Comparison of ENCODE assay signal across 1 cellular context in the genomic region with DNA sequence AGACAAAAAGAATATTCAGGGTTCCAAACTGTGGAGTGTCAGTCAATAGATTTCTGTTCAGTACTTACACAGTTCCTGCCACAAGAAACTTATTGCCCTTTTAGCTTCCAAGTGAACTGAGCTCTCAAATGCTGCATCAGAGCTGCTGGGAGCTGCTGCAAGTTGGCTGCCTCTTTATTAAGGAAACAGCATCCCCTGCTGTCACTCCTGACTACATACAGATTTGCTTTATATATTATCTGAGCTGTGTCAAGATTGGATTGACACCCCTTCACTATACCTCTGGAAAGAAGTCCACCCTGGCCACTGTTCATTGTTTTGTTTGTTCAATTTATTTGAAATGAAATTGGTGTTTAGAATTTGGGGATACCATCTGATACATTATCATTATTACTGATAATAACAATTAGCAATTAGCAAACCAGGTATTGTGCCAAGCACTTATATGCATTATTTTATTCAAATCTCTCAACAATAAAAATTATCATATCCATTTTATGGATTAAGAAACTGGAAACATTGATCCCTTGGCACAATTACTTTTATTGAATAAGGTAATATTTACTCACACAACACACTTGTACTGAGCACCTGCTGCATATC.
TF ChIP-seq lines count a peak whose summit lies in the region.

No MANE protein-coding gene starts in this region.

TF ChIP-seq in SK-N-SH treated with all-trans-retinoic acid at 6 μM for 48 hours, 23 proteins besides CTCF, POLR2A, EP300 and RAD21 (continued from another document):
- TF ChIP-seq, protein P1, sequence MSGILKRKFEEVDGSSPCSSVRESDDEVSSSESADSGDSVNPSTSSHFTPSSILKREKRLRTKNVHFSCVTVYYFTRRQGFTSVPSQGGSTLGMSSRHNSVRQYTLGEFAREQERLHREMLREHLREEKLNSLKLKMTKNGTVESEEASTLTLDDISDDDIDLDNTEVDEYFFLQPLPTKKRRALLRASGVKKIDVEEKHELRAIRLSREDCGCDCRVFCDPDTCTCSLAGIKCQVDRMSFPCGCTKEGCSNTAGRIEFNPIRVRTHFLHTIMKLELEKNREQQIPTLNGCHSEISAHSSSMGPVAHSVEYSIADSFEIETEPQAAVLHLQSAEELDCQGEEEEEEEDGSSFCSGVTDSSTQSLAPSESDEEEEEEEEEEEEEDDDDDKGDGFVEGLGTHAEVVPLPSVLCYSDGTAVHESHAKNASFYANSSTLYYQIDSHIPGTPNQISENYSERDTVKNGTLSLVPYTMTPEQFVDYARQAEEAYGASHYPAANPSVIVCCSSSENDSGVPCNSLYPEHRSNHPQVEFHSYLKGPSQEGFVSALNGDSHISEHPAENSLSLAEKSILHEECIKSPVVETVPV (CRISPR knock-in tag; IDR thresholded peaks at IDR 0.05), result no peak
- TF ChIP-seq PPARA (CRISPR knock-in tag; IDR thresholded peaks at IDR 0.05; ENCODE audit: borderline replicate concordance) (no peak), ZC3H10 (CRISPR knock-in tag; IDR thresholded peaks at IDR 0.05) (no peak), RARB (CRISPR knock-in tag; IDR thresholded peaks at IDR 0.05) (no peak), OSR1 (CRISPR knock-in tag; IDR thresholded peaks at IDR 0.05) (no peak)
TF ChIP-seq in SK-N-SH treated with all-trans-retinoic acid at 6 μM for 48 hours: peak in this region for 0.
